ENCODE assay signal across 23 cellular contexts in the genomic region with DNA sequence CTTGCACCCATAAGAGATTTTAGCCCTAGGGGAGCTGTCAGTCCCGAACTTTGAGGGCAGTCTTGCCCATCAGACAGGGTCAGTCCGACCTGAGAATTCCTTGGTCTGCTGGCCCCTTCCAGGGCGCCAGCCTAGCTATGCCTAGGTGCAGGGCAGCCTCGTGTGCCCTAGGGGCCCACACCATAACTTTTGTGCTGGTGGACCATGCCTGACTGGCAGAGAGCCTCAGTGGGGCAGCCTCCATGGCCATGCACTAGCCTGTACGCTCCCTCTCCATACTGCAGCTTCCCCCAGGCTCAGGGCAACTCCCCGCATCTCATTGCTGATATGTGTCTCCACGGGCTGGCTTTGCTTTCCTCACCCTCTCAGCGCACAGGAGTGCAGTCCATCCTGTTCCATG.
DNase-seq lines count a peak whose midpoint lies in the region; ATAC-seq, FAIRE-seq and TF ChIP-seq lines count a peak whose summit lies in the region.
"Had no signal": no experiment of that assay in that cellular context is flagged by ENCODE, and none has a peak within 500 bp of the region (broad histone marks: within the 10 kb centered on the region; RNA-seq: fewer than 3 reads in every experiment).

No MANE protein-coding gene starts in this region.

- H3K23me2 ChIP-seq in H1 (ENCODE audit: low read depth, low read length), result no peaks in the 10 kb centered on the region

- H3K4me2 ChIP-seq in BLaER1 (no peak overlapping the region), H1 (ENCODE audit: insufficient read depth in 1 of 2, low read depth in 2 of 2, low read length in 2 of 2) (no peak overlapping the region), neuronal stem cell (ENCODE audit: insufficient read depth, low read length, poor library complexity, severe bottlenecking) (no peak overlapping the region)
- H3K4me2 ChIP-seq: A549, GM23338 had no signal

- 0 out of 2 replicates have a peak overlapping the region, but pooled peaks have one; percentile 35 for H2BK5ac ChIP-seq in H1 (ENCODE audit: low read depth, low read length)
- H2BK5ac ChIP-seq in neuronal stem cell (ENCODE audit: low read length), result no peak overlapping the region

- no peak for TF ChIP-seq POLR2A in H1 (IDR thresholded peaks at IDR 0.05; ENCODE audit: control extremely low read depth in 1 of 2, low read depth in 2 of 2, low read length in 2 of 2)
- no peak for TF ChIP-seq POLR2A in H54 (IDR thresholded peaks at IDR 0.05; ENCODE audit: low read depth, low read length)

- 0 out of 2 replicates have a peak overlapping the region, but pooled peaks have one; percentile 14 for H2BK12ac ChIP-seq in H1 (ENCODE audit: low read depth, low read length)
- no peak overlapping the region for H2BK12ac ChIP-seq in neuronal stem cell (ENCODE audit: low read length)

- no peak overlapping the region for H3K14ac ChIP-seq in H1 (ENCODE audit: insufficient read length)
- no peak overlapping the region for H3K14ac ChIP-seq in neuronal stem cell (ENCODE audit: low read length)

- H3K9me3 ChIP-seq in BLaER1 (peaks cover 55% of the 10 kb centered on the region), H1 (ENCODE audit: insufficient read depth in 2 of 2, low read depth in 1 of 2, low read length in 1 of 2) (peaks cover 0 to 3% of the 10 kb centered on the region in 2 experiments; a peak in 1 of 4 replicates), neuronal stem cell (replicated peaks in 1 of 2; ENCODE audit: control insufficient read depth in 2 of 2, insufficient read depth in 1 of 2, low read depth in 1 of 2, low read length in 2 of 2) (peaks cover 0 to 7% of the 10 kb centered on the region in 2 donors)

- no peak overlapping the region for H3K9ac ChIP-seq in BLaER1
- H3K9ac ChIP-seq in H1 (replicated peaks in 1 of 4; ENCODE audit: extremely low read depth in 1 of 4, low read depth in 3 of 4, low read length in 3 of 4), result no peak overlapping the region
- no peak overlapping the region for H3K9ac ChIP-seq in neuronal stem cell (ENCODE audit: low read depth, low read length, poor library complexity)

- H3K4me1 Mint-ChIP-seq in stimulated activated memory B cell treated with anti-CD40 and anti-IgM and Interleukin-4, amounts not matched to agents 10 μg/mL and 1 μg/mL and 100 μg/mL, for 72 hours, result peaks cover 26% of the 10 kb centered on the region
- H3K4me1 Mint-ChIP-seq: CD4-positive, CD25-positive, alpha-beta regulatory T cell; CD8-positive, alpha-beta memory T cell had no signal

- H3K9me3 Mint-ChIP-seq in stimulated activated memory B cell treated with anti-CD40 and anti-IgM and Interleukin-4, amounts not matched to agents 10 μg/mL and 1 μg/mL and 100 μg/mL, for 72 hours, result peaks cover 20% of the 10 kb centered on the region

- H2AFZ ChIP-seq in H1 (ENCODE audit: low read length), result no peak overlapping the region
- H2AFZ ChIP-seq in neuronal stem cell (ENCODE audit: low read length), result no peak overlapping the region
- H2AFZ ChIP-seq: GM23338 had no signal

- H3K4me3 ChIP-seq in BLaER1 (no peak overlapping the region), H1 (ENCODE audit: extremely low read depth in 1 of 4, insufficient read depth in 2 of 4, low read depth in 3 of 4, low read length in 4 of 4) (no peak overlapping the region), neuronal stem cell (ENCODE audit: low read length in 2 of 2) (peak overlapping the region in 1 of 2 donors; percentile 63)
- H3K4me3 ChIP-seq: A549, GM23338 had no signal

- no peaks in the 10 kb centered on the region for H3K27me3 Mint-ChIP-seq in stimulated activated memory B cell treated with anti-CD40 and anti-IgM and Interleukin-4, amounts not matched to agents 10 μg/mL and 1 μg/mL and 100 μg/mL, for 72 hours
- H3K27me3 Mint-ChIP-seq: CD4-positive, CD25-positive, alpha-beta regulatory T cell had no signal

- H2BK15ac ChIP-seq in H1 (ENCODE audit: low read length) (no peak overlapping the region), neuronal stem cell (ENCODE audit: low read length) (peak overlapping the region; percentile 58)

- no peak for TF ChIP-seq RAD21 in H1 (IDR thresholded peaks at IDR 0.05 in 1 of 2, conservative IDR thresholded peaks at IDR 0.05 in 1 of 2; ENCODE audit: low read depth in 2 of 2, low read length in 2 of 2)

- H4K20me1 ChIP-seq in BLaER1 (no peaks in the 10 kb centered on the region), H1 (replicated peaks in 1 of 2; ENCODE audit: control insufficient read depth in 1 of 2, insufficient read depth in 2 of 2, low read length in 2 of 2) (no peaks in the 10 kb centered on the region)

- no peak overlapping the region for H3K4me3 Mint-ChIP-seq in stimulated activated memory B cell treated with anti-CD40 and anti-IgM and Interleukin-4, amounts not matched to agents 10 μg/mL and 1 μg/mL and 100 μg/mL, for 72 hours
- H3K4me3 Mint-ChIP-seq: CD4-positive, CD25-positive, alpha-beta regulatory T cell; CD8-positive, alpha-beta memory T cell; GM23338 had no signal

- H3K27me3 ChIP-seq in BLaER1 (no peaks in the 10 kb centered on the region), H1 (replicated peaks in 1 of 4; ENCODE audit: control insufficient read depth in 3 of 4, extremely low read depth in 1 of 4, insufficient read depth in 3 of 4, low read length in 3 of 4) (no peaks in the 10 kb centered on the region), neuronal stem cell (ENCODE audit: control insufficient read depth in 3 of 3, insufficient read depth in 3 of 3, low read depth in 1 of 3, low read length in 3 of 3) (no peaks in the 10 kb centered on the region)

- H3K18ac ChIP-seq in H1 (ENCODE audit: extremely low read depth, low read length), result no peak overlapping the region
- H3K18ac ChIP-seq in neuronal stem cell (ENCODE audit: low read length), result peak overlapping the region; percentile 52

- no peak overlapping the region for H2BK120ac ChIP-seq in H1 (replicated peaks; ENCODE audit: low read depth, low read length)
- no peak overlapping the region for H2BK120ac ChIP-seq in neuronal stem cell (ENCODE audit: low read depth, low read length)

- no peak overlapping the region; the same call in 1 of the 2 replicates for H2BK20ac ChIP-seq in H1 (ENCODE audit: low read length)

- TF ChIP-seq EP300 in H1 (IDR thresholded peaks at IDR 0.05; ENCODE audit: borderline replicate concordance in 1 of 2, low read depth in 2 of 2, low read length in 2 of 2), result no peak

- no peak overlapping the region for H4K8ac ChIP-seq in H1 (ENCODE audit: extremely low read depth, insufficient read depth, low read length)
- no peak overlapping the region for H4K8ac ChIP-seq in neuronal stem cell (ENCODE audit: low read depth, low read length)

- peaks cover 20% of the 10 kb centered on the region for H3K4me1 ChIP-seq in BLaER1
- H3K4me1 ChIP-seq in H1 (replicated peaks in 1 of 4; ENCODE audit: control insufficient read depth in 3 of 4, insufficient read depth in 4 of 4, low read length in 3 of 4), result no peaks in the 10 kb centered on the region; a peak in 1 of 7 replicates
- H3K4me1 ChIP-seq in neuronal stem cell (ENCODE audit: control insufficient read depth in 2 of 2, insufficient read depth in 1 of 2, low read depth in 1 of 2, low read length in 2 of 2), result no peaks in the 10 kb centered on the region
- H3K4me1 ChIP-seq: A549 had no signal

- no peak overlapping the region for H3K56ac ChIP-seq in H1 (replicated peaks; ENCODE audit: insufficient read length, low read depth, low read length)

- FAIRE-seq in H1 (lab: Jason Lieb, UNC), result no peak
- FAIRE-seq in H54 (lab: Jason Lieb, UNC), result no peak
- FAIRE-seq: A549, D721Med, GM12891, GM18507 had no signal

- H3K36me3 ChIP-seq in BLaER1 (0 out of 2 replicates have a peak, but pooled peaks cover 5% of the 10 kb centered on the region), H1 (ENCODE audit: control insufficient read depth in 2 of 4, insufficient read depth in 4 of 4, low read length in 3 of 4) (no peaks in the 10 kb centered on the region), neuronal stem cell (replicated peaks in 1 of 2; ENCODE audit: control insufficient read depth in 2 of 2, insufficient read depth in 2 of 2, low read length in 2 of 2) (no peaks in the 10 kb centered on the region)

- peaks cover 23% of the 10 kb centered on the region for H3K36me3 Mint-ChIP-seq in stimulated activated memory B cell treated with anti-CD40 and anti-IgM and Interleukin-4, amounts not matched to agents 10 μg/mL and 1 μg/mL and 100 μg/mL, for 72 hours
- H3K36me3 Mint-ChIP-seq: CD4-positive, CD25-positive, alpha-beta regulatory T cell had no signal

- H3K79me2 ChIP-seq in H1 (ENCODE audit: control insufficient read depth in 1 of 2, insufficient read depth in 2 of 2, low read length in 2 of 2), result no peaks in the 10 kb centered on the region

- DNase-seq in H1 (ENCODE audit: low read depth in 1 of 2, low spot score in 2 of 2) (no peak), neuronal stem cell (ENCODE audit: low spot score) (no peak), middle frontal gyrus (ENCODE audit: extremely low spot score, low spot score) (no peak), H54 (ENCODE audit: insufficient read length, low spot score) (no peak), NCI-H146 treated with DMSO at 0.1 percent for 48 hours (lab: John Stamatoyannopoulos, UW; ENCODE audit: unreplicated experiment) (no peak), islet precursor cell (no peak)
- DNase-seq: 8988T; ACHN; CD4-positive, CD25-positive, alpha-beta regulatory T cell; CD8-positive, alpha-beta memory T cell; DMS 273 treated with DMSO at 0.1 percent for 48 hours; DMS79 treated with DMSO at 0.1 percent for 48 hours; GF-D8; H7; HCEC 1CT had no signal

- CTCF ChIA-PET in H1 (lab: Charles Lee; ENCODE audit: partially characterized antibody), result no interaction called here

- H3K4ac ChIP-seq in H1 (replicated peaks; ENCODE audit: insufficient read length, low read depth, low read length) (no peak overlapping the region), neuronal stem cell (ENCODE audit: low read length) (no peak overlapping the region)

- H3K27ac ChIP-seq in BLaER1, result 0 out of 2 replicates have a peak overlapping the region, but pooled peaks have one; percentile 9
- H3K27ac ChIP-seq in H1 (ENCODE audit: low read depth, low read length), result no peak overlapping the region
- no peak overlapping the region for H3K27ac ChIP-seq in neuronal stem cell (replicated peaks; ENCODE audit: low read length)
- H3K27ac ChIP-seq: A549, C4-2B had no signal

- WGBS in H1 (ENCODE audit: extremely low coverage in 1 of 2, insufficient coverage in 1 of 2, insufficient read length in 1 of 2, insufficient replicate concordance in 2 of 2, low coverage in 1 of 2, low lambda C conversion rate in 2 of 2, missing lambda C conversion rate in 1 of 2), 2 experiments, result 92% methylated on average over 7 of the region's 8 CpGs; no CpG with 5 or more reads in 1 of the 2 experiments
- no CpG with 5 or more reads among the region's 8 CpGs for WGBS in neuronal stem cell (ENCODE audit: extremely low coverage in 2 of 2, insufficient read length in 2 of 2, insufficient replicate concordance in 1 of 2), 2 donors

- no peak for ATAC-seq in stimulated activated memory B cell treated with anti-CD40 and anti-IgM and Interleukin-4, amounts not matched to agents 10 μg/mL and 1 μg/mL and 100 μg/mL, for 72 hours
- ATAC-seq: A549, GM23338 had no signal

- no peak overlapping the region for H2AK5ac ChIP-seq in H1 (ENCODE audit: low read depth, low read length)
- H2AK5ac ChIP-seq in neuronal stem cell (ENCODE audit: low read depth, low read length), result no peak overlapping the region

- TF ChIP-seq CTCF in H1 (IDR thresholded peaks at IDR 0.05; ENCODE audit: control extremely low read depth in 1 of 3, insufficient read depth in 1 of 3, low read depth in 1 of 3, low read length in 3 of 3), result no peak

- H4K91ac ChIP-seq in H1 (replicated peaks; ENCODE audit: insufficient read length, low read length) (peak overlapping the region; percentile 84), neuronal stem cell (ENCODE audit: low read depth, low read length, poor library complexity) (no peak overlapping the region)

- no peak overlapping the region for H4K5ac ChIP-seq in H1 (ENCODE audit: insufficient read length, low read depth, low read length)

- POLR2A ChIA-PET in H1 (lab: Charles Lee; ENCODE audit: partially characterized antibody), result no interaction called here

- H3K27ac Mint-ChIP-seq in stimulated activated memory B cell treated with anti-CD40 and anti-IgM and Interleukin-4, amounts not matched to agents 10 μg/mL and 1 μg/mL and 100 μg/mL, for 72 hours, result peak overlapping the region; percentile 55
- H3K27ac Mint-ChIP-seq: CD4-positive, CD25-positive, alpha-beta regulatory T cell; CD8-positive, alpha-beta memory T cell; GM23338 had no signal

- H3K79me1 ChIP-seq in H1 (ENCODE audit: low read depth, low read length) (no peaks in the 10 kb centered on the region), neuronal stem cell (ENCODE audit: low read depth, low read length) (no peaks in the 10 kb centered on the region)

- H3K23ac ChIP-seq in H1 (ENCODE audit: insufficient read length) (no peak overlapping the region), neuronal stem cell (ENCODE audit: low read depth, low read length, poor library complexity) (peak overlapping the region; percentile 80)
